Comparison of ENCODE assay signal across 14 cellular contexts in genomic region chr6:139249387-139249786, GRCh38. TPM values are rescaled to one million over a fixed set of nuclear protein-coding genes. Genes with fewer than 3 reads are reported as not detected.
DNase-seq lines count a peak whose midpoint lies in the region; ATAC-seq and TF ChIP-seq lines count a peak whose summit lies in the region.
"Had no signal": no experiment of that assay in that cellular context is flagged by ENCODE, and none has a peak within 500 bp of the region (broad histone marks: within the 10 kb centered on the region; RNA-seq: fewer than 3 reads in every experiment).

No MANE protein-coding gene starts in this region.

- POLR2A ChIA-PET in activated CD4-positive, alpha-beta memory T cell treated with anti-CD3 and anti-CD28 coated beads for 36 hours (lab: Charles Lee) = interaction anchor here (0.6 to 2.6 kb wide), 5 partner anchors 13 to 221 kb away, joined by 3 to 11 read pairs (median 3); partner anchors contain the start of genes ABRACL and TXLNB

- H3K4me3 ChIP-seq in right cardiac atrium (ENCODE audit: low read length) (no peak overlapping the region), testis (no peak overlapping the region)
- H3K4me3 ChIP-seq: skin epidermis, stomach had no signal

- H3K9me3 Mint-ChIP-seq in activated CD4-positive, alpha-beta memory T cell treated with anti-CD3 and anti-CD28 coated beads for 36 hours = no peaks in the 10 kb centered on the region
- H3K9me3 Mint-ChIP-seq in nephron progenitor cell = no peaks in the 10 kb centered on the region
- H3K9me3 Mint-ChIP-seq: WTC11 had no signal

- H3K4me1 ChIP-seq in right cardiac atrium (ENCODE audit: control insufficient read depth, insufficient read depth, low read length) (peaks cover 6% of the 10 kb centered on the region), testis (peaks cover 32% of the 10 kb centered on the region)

- no peaks in the 10 kb centered on the region for H3K27me3 Mint-ChIP-seq in activated CD4-positive, alpha-beta memory T cell treated with anti-CD3 and anti-CD28 coated beads for 36 hours
- H3K27me3 Mint-ChIP-seq in nephron progenitor cell (ENCODE audit: low read depth, poor library complexity) = no peaks in the 10 kb centered on the region
- H3K27me3 Mint-ChIP-seq: B cell had no signal

- H3K36me3 ChIP-seq in testis (ENCODE audit: low read depth, missing control alignments) = no peaks in the 10 kb centered on the region
- H3K36me3 ChIP-seq: stomach had no signal

- 30% methylated on average over 4 of the region's 4 CpGs for WGBS in right cardiac atrium
- 40 to 51% methylated on average over 4 of the region's 4 CpGs for WGBS in testis, 2 donors

- H3K9me3 ChIP-seq in right cardiac atrium (ENCODE audit: control insufficient read depth, low read length) (no peaks in the 10 kb centered on the region), testis (no peaks in the 10 kb centered on the region)
- H3K9me3 ChIP-seq: stomach had no signal

- intact Hi-C loops in right cardiac atrium (cut with DNase I) = loop anchor here in 1 of 4 donors (10.0 kb wide), 1 partner anchor 105 kb away; no protein-coding TSS in a partner anchor
- intact Hi-C loops in cardiac septum (cut with DNase I) = no loop called here
- intact Hi-C loops in activated CD4-positive, alpha-beta memory T cell treated with anti-CD3 and anti-CD28 coated beads for 36 hours (cut with micrococcal nuclease) = loop anchor here (2.0 kb wide), 1 partner anchor 31 kb away; no protein-coding TSS in a partner anchor
- intact Hi-C loops in head of caudate nucleus (cut with DNase I) = no loop called here
- intact Hi-C loops in testis (cut with DNase I; ENCODE audit: low total_unique reads) = no loop called here

- H3K4me1 Mint-ChIP-seq in activated CD4-positive, alpha-beta memory T cell treated with anti-CD3 and anti-CD28 coated beads for 36 hours (ENCODE audit: low read depth) = peaks cover 49% of the 10 kb centered on the region
- H3K4me1 Mint-ChIP-seq in nephron progenitor cell = no peaks in the 10 kb centered on the region
- H3K4me1 Mint-ChIP-seq: WTC11 had no signal

- H3K36me3 Mint-ChIP-seq in activated CD4-positive, alpha-beta memory T cell treated with anti-CD3 and anti-CD28 coated beads for 36 hours = no peaks in the 10 kb centered on the region
- no peaks in the 10 kb centered on the region for H3K36me3 Mint-ChIP-seq in nephron progenitor cell (ENCODE audit: low read depth)
- H3K36me3 Mint-ChIP-seq: WTC11 had no signal

- no peak for TF ChIP-seq POLR2A in testis (IDR thresholded peaks at IDR 0.05)

- H3K27ac ChIP-seq in right cardiac atrium (ENCODE audit: low read length) (no peak overlapping the region), testis (no peak overlapping the region)
- H3K27ac ChIP-seq: stomach had no signal

- peak overlapping the region; percentile 59 for H3K27ac Mint-ChIP-seq in activated CD4-positive, alpha-beta memory T cell treated with anti-CD3 and anti-CD28 coated beads for 36 hours
- H3K27ac Mint-ChIP-seq in nephron progenitor cell = no peak overlapping the region
- H3K27ac Mint-ChIP-seq: B cell, WTC11 had no signal

- ATAC-seq in right cardiac atrium (peak; percentile 31 to 55), HG03025 (IDR thresholded peaks at IDR 0.05; ENCODE audit: low FRiP score, unreplicated experiment) (no peak)
- ATAC-seq: WTC11 had no signal

- no peak for TF ChIP-seq CTCF in testis (IDR thresholded peaks at IDR 0.05)
- no peak for TF ChIP-seq CTCF in nephron progenitor cell (IDR thresholded peaks at IDR 0.05)

- DNase-seq in right cardiac atrium = no peak
- DNase-seq in cardiac septum (ENCODE audit: low spot score) = no peak
- DNase-seq in activated CD4-positive, alpha-beta memory T cell treated with anti-CD3 and anti-CD28 coated beads for 36 hours = peak; percentile 63
- peak in 22 of 42 donors; percentile 5 to 68 (median 33) for DNase-seq in head of caudate nucleus
- DNase-seq in testis = peak; percentile 45
- no peak for DNase-seq in nephron progenitor cell
- no peak for DNase-seq in SHP77 treated with DMSO at 0.1 percent for 48 hours (lab: John Stamatoyannopoulos, UW)
- DNase-seq: GDM1, NCI-H446 treated with DMSO at 0.1 percent for 48 hours, stomach had no signal

- no peak overlapping the region for H3K4me3 Mint-ChIP-seq in activated CD4-positive, alpha-beta memory T cell treated with anti-CD3 and anti-CD28 coated beads for 36 hours
- H3K4me3 Mint-ChIP-seq in nephron progenitor cell = no peak overlapping the region
- H3K4me3 Mint-ChIP-seq: B cell, WTC11 had no signal

- CTCF ChIA-PET in activated CD4-positive, alpha-beta memory T cell treated with anti-CD3 and anti-CD28 coated beads for 36 hours (lab: Charles Lee) = interaction anchor here (1.2 to 2.3 kb wide), 3 partner anchors 13 to 117 kb away, joined by 4 to 10 read pairs (median 6); no protein-coding TSS in a partner anchor

- H3K27me3 ChIP-seq in right cardiac atrium (ENCODE audit: control insufficient read depth, insufficient read depth) (no peaks in the 10 kb centered on the region), testis (no peaks in the 10 kb centered on the region)
- H3K27me3 ChIP-seq: stomach had no signal

RNA-seq across cellular contexts. Expression of gene TXLNB, which starts 42.4 kb away (rescaled TPM):
- total RNA-seq in right cardiac atrium (100 to 1,000 TPM in 2 of 4 donors, 10 to 100 TPM in 2; 66.0 to 136 (median 103) TPM), cardiac septum (135 TPM), testis (1 to 10 TPM; 3.7 to 4.1 TPM)
- polyA plus RNA-seq in right cardiac atrium (48.7 TPM), testis (ENCODE audit: insufficient read depth, low read depth, low replicate concordance) (4.5 TPM)
- total RNA-seq in activated CD4-positive, alpha-beta memory T cell treated with anti-CD3 and anti-CD28 coated beads for 36 hours = under 1 TPM; 0.17 to 0.31 TPM

Comparison
In these comparisons a context has a peak if more than half of its experiments do, and no peak if none do; other contexts are left out.
1. DNase-seq: peak in activated CD4-positive, alpha-beta memory T cell treated with anti-CD3 and anti-CD28 coated beads for 36 hours (single experiment), head of caudate nucleus (22 of 42) and testis (single experiment); none in right cardiac atrium (0 of 3), cardiac septum (single experiment), nephron progenitor cell (single experiment) and SHP77 treated with DMSO at 0.1 percent for 48 hours (single experiment).
2. RNA of gene TXLNB, which starts 42.4 kb away (total RNA-seq): 135 TPM in cardiac septum (single experiment) and 66.0 to 136 TPM in right cardiac atrium; 3.7 to 4.1 TPM in testis and 0.17 to 0.31 TPM in activated CD4-positive, alpha-beta memory T cell treated with anti-CD3 and anti-CD28 coated beads for 36 hours; every median in the first group is over 10 times any median in the second.